Comparison of ENCODE assay signal across 10 cellular contexts in the genomic region with DNA sequence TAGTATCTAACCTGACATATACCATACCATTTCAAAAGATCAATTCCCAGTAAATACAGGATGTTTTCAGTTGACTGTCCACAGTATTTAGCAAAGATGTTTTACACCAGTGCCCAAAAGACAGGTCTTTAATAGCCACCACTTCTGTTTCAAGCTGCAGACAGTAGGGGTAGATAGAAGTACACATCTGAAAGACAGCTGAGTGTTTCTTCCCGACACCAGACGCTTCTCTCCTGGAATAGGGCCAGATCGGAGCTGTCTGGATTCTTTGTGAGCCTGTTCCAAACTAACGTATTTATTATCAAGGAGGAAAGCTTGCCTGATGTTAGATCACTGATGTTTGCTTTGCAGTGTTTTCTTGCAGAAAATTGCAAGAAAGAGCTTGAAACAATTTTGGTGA.
A peak's percentile ranks its signal among the peaks of the same experiment; 100 is the strongest.
DNase-seq lines count a peak whose midpoint lies in the region; ATAC-seq and TF ChIP-seq lines count a peak whose summit lies in the region.
"Had no signal": no experiment of that assay in that cellular context is flagged by ENCODE, and none has a peak within 500 bp of the region (broad histone marks: within the 10 kb centered on the region; RNA-seq: fewer than 3 reads in every experiment).

No MANE protein-coding gene starts in this region.

- H3K79me2 ChIP-seq in DND-41 (ENCODE audit: insufficient read depth, low read length): no peaks in the 10 kb centered on the region
- H3K79me2 ChIP-seq in OCI-LY1 (ENCODE audit: insufficient read depth, low read length): no peaks in the 10 kb centered on the region

- DNase-seq in DND-41: no peak
- peak; percentile 74 for DNase-seq in fibroblast of mammary gland (ENCODE audit: low read depth)
- no peak for DNase-seq in dedifferentiated amniotic fluid mesenchymal stem cell (ENCODE audit: extremely low spot score)
- DNase-seq in stimulated activated naive CD4-positive, alpha-beta T cell treated with Interleukin-2 at 50 U/mL for 16 hours (lab: John Stamatoyannopoulos, UW): no peak
- no peak for DNase-seq in mesenteric fat pad (ENCODE audit: low spot score)
- DNase-seq: activated T-cell treated with anti-CD3 and anti-CD28 coated beads, Interleukin-2, amount 50 U/mL, for 24 hours; tibial artery had no signal

- no peak overlapping the region for H3K4me3 ChIP-seq in DND-41 (ENCODE audit: low read depth in 1 of 2, low read length in 2 of 2)
- peak overlapping the region; percentile 5 for H3K4me3 ChIP-seq in OCI-LY1 (ENCODE audit: low read depth, low read length, poor library complexity, severe bottlenecking)
- H3K4me3 ChIP-seq in fibroblast of mammary gland (ENCODE audit: control insufficient read depth, low read depth, low read length): no peak overlapping the region
- H3K4me3 ChIP-seq in neutrophil (ENCODE audit: low read depth in 1 of 2, low read length in 1 of 2): no peak overlapping the region
- H3K4me3 ChIP-seq: tibial artery had no signal

- 0 out of 2 replicates have a peak overlapping the region, but pooled peaks have one; percentile 1 for H3K9ac ChIP-seq in DND-41 (ENCODE audit: low read depth, low read length)
- H3K9ac ChIP-seq in OCI-LY1 (ENCODE audit: low read length): peak overlapping the region; percentile 38; the same call in 1 of the 2 replicates

- H3K9me2 ChIP-seq in OCI-LY1 (ENCODE audit: low read depth, low read length): no peaks in the 10 kb centered on the region

- H3K4me1 ChIP-seq in DND-41 (ENCODE audit: insufficient read depth, low read length) (peaks cover 65% of the 10 kb centered on the region), OCI-LY1 (ENCODE audit: insufficient read depth, low read length, severe bottlenecking) (peaks cover 65% of the 10 kb centered on the region), neutrophil (ENCODE audit: control insufficient read depth in 1 of 2, insufficient read depth in 1 of 2, low read depth in 1 of 2, low read length in 1 of 2) (peaks cover 31 to 52% of the 10 kb centered on the region in 2 experiments)

- H3K36me3 ChIP-seq in DND-41 (ENCODE audit: insufficient read depth, low read length): no peaks in the 10 kb centered on the region
- H3K36me3 ChIP-seq in OCI-LY1 (ENCODE audit: insufficient read depth, low read length): no peaks in the 10 kb centered on the region
- no peaks in the 10 kb centered on the region for H3K36me3 ChIP-seq in neutrophil
- H3K36me3 ChIP-seq: tibial artery had no signal

- H3K27ac ChIP-seq in DND-41 (ENCODE audit: low read length) (peak overlapping the region; percentile 61), OCI-LY1 (ENCODE audit: low read depth, low read length, poor library complexity, severe bottlenecking) (peak overlapping the region; percentile 93), neutrophil (peak overlapping the region; percentile 56)
- H3K27ac ChIP-seq: tibial artery had no signal

- H3F3A ChIP-seq in OCI-LY1 (ENCODE audit: insufficient read depth, low read length): peaks cover 5% of the 10 kb centered on the region; the same call in 1 of the 2 replicates

- no peak for ATAC-seq in DND-41 (ENCODE audit: insufficient read depth, low read depth)
- no peak for ATAC-seq in GM18517 (IDR thresholded peaks at IDR 0.05; ENCODE audit: unreplicated experiment)

- H3K9me3 ChIP-seq in DND-41 (ENCODE audit: insufficient read depth, low read length, severe bottlenecking) (no peaks in the 10 kb centered on the region), OCI-LY1 (ENCODE audit: low read length) (no peaks in the 10 kb centered on the region), neutrophil (no peaks in the 10 kb centered on the region)
- H3K9me3 ChIP-seq: tibial artery had no signal

- H4K20me1 ChIP-seq in DND-41 (ENCODE audit: insufficient read depth, low read length): no peaks in the 10 kb centered on the region
- no peaks in the 10 kb centered on the region for H4K20me1 ChIP-seq in OCI-LY1 (ENCODE audit: insufficient read depth, low read length)

- H3K27me3 ChIP-seq in DND-41 (ENCODE audit: insufficient read depth, low read length, poor library complexity): no peaks in the 10 kb centered on the region
- no peaks in the 10 kb centered on the region for H3K27me3 ChIP-seq in OCI-LY1 (ENCODE audit: insufficient read depth, low read length)
- no peaks in the 10 kb centered on the region for H3K27me3 ChIP-seq in neutrophil
- H3K27me3 ChIP-seq: tibial artery had no signal

- H2AFZ ChIP-seq in DND-41 (ENCODE audit: low read depth, low read length) (no peak overlapping the region), OCI-LY1 (ENCODE audit: low read length) (no peak overlapping the region)

- peak; percentile 50 for TF ChIP-seq CTCF in DND-41 (IDR thresholded peaks at IDR 0.05; ENCODE audit: borderline replicate concordance, extremely low read depth, low read length, poor library complexity, severe bottlenecking)
- TF ChIP-seq CTCF in OCI-LY1 (IDR thresholded peaks at IDR 0.05; ENCODE audit: low read length): peak; percentile 63
- TF ChIP-seq CTCF in fibroblast of mammary gland (conservative IDR thresholded peaks at IDR 0.05; ENCODE audit: control insufficient read depth, insufficient read depth, low read depth, low read length): peak; percentile 54
- TF ChIP-seq CTCF in neutrophil (IDR thresholded peaks at IDR 0.05): no peak

- H3K4me2 ChIP-seq in DND-41 (ENCODE audit: insufficient read depth, low read length): peak overlapping the region; percentile 9
- H3K4me2 ChIP-seq in OCI-LY1 (ENCODE audit: low read length): peak overlapping the region; percentile 49
